ENCODE assay signal across 17 cellular contexts in the genomic region with DNA sequence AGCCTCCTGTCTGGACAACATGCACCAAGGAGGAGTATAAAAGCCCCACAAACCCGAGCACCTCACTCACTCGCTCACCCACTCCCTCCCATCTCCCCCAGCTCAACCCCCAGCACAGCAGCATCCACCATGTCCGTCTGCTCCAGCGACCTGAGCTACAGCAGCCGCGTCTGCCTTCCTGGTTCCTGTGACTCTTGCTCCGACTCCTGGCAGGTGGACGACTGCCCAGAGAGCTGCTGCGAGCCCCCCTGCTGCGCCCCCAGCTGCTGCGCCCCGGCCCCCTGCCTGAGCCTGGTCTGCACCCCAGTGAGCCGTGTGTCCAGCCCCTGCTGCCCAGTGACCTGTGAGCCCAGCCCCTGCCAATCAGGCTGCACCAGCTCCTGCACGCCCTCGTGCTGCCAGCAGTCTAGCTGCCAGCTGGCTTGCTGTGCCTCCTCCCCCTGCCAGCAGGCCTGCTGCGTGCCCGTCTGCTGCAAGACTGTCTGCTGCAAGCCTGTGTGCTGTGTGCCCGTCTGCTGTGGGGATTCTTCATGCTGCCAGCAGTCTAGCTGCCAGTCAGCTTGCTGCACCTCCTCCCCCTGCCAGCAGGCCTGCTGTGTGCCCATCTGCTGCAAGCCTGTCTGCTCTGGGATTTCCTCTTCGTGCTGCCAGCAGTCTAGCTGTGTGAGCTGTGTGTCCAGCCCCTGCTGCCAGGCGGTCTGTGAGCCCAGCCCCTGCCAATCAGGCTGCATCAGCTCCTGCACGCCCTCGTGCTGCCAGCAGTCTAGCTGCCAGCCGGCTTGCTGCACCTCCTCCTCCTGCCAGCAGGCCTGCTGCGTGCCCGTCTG. TPM values are rescaled to one million over a fixed set of nuclear protein-coding genes. Genes with fewer than 3 reads are reported as not detected.
"Had no signal": no experiment of that assay in that cellular context is flagged by ENCODE, and none has a peak within 500 bp of the region (broad histone marks: within the 10 kb centered on the region; RNA-seq: fewer than 3 reads in every experiment).

TSS of gene KRTAP10-4 (plus strand) at position 100 of the 827 bp plus-strand sequence. CDS start at position 130, 30 bp downstream.

RNA-seq across cellular contexts. Expression of gene KRTAP10-4, which starts in this region (rescaled TPM):
- total RNA-seq: activated CD4-positive, alpha-beta memory T cell treated with anti-CD3 and anti-CD28 coated beads, Interleukin-2, amount 10 ng/mL, durations not matched to agents 7 days and 5 days; activated T-helper 17 cell treated with anti-CD3 and anti-CD28 coated beads, Interleukin-2, amount 50 U/mL, for 72 hours; adrenal gland; ascending aorta; fibroblast of lung; heart right ventricle; left colon; mammary epithelial cell; mesothelial cell of epicardium; natural killer cell treated with Interleukin-12 subunit alpha and Interleukin-12 subunit beta and Interleukin-15 and Interleukin-18, amount 100 ng/mL, for 72 hours; occipital lobe; renal cortical epithelial cell; sigmoid colon; smooth muscle cell; T-helper 2 cell treated with Interferon-gamma antibody and Interleukin-4, amounts not matched to agents 100 ng/mL and 5 ng/mL, for 36 hours; thoracic aorta had no signal
- polyA plus RNA-seq: adrenal gland, fibroblast of lung, heart right ventricle, mammary epithelial cell, sigmoid colon, SK-N-SH, smooth muscle cell had no signal
